Comparison of ENCODE assay signal across 25 cellular contexts in genomic region chr21:7933923-7934322, GRCh38.
"Had no signal": no experiment of that assay in that cellular context is flagged by ENCODE, and none has a peak within 500 bp of the region (broad histone marks: within the 10 kb centered on the region; RNA-seq: fewer than 3 reads in every experiment).

No MANE protein-coding gene starts in this region.

- H3K4me3 ChIP-seq: colonic mucosa, esophagus squamous epithelium, gastrocnemius medialis, heart right ventricle, left lung, lower lobe of right lung had no signal

- H3K27ac ChIP-seq: colonic mucosa, epithelial cell of prostate, esophagus squamous epithelium, gastrocnemius medialis, heart right ventricle, left lung, lower lobe of right lung had no signal

- H3K27me3 ChIP-seq: colonic mucosa, esophagus squamous epithelium, gastrocnemius medialis, heart right ventricle, left lung had no signal

- H3K4me3 Mint-ChIP-seq: dendritic cell treated with granulocyte-macrophage colony-stimulating factor and Interleukin-4, amounts not matched to agents 40 ng/mL and 50 ng/mL, for 4 days; naive thymus-derived CD4-positive, alpha-beta T cell had no signal

- H3K4me1 ChIP-seq: colonic mucosa, esophagus squamous epithelium, gastrocnemius medialis, heart right ventricle, left lung, lower lobe of right lung had no signal

- H3K27me3 Mint-ChIP-seq: dendritic cell treated with granulocyte-macrophage colony-stimulating factor and Interleukin-4, amounts not matched to agents 40 ng/mL and 50 ng/mL, for 4 days; naive thymus-derived CD4-positive, alpha-beta T cell had no signal

- DNase-seq: colonic mucosa; cortex of kidney; effector CD4-positive, alpha-beta T cell; effector memory CD4-positive, alpha-beta T cell; erythroblast; esophagus squamous epithelium; foreskin fibroblast; foreskin melanocyte; gastrocnemius medialis; glutamatergic neuron; head of caudate nucleus; heart right ventricle; hippocampal formation; left cardiac atrium; left lung; lower lobe of right lung; mesenchymal stem cell; midbrain; naive thymus-derived CD4-positive, alpha-beta T cell had no signal

- H3K9me3 Mint-ChIP-seq: dendritic cell treated with granulocyte-macrophage colony-stimulating factor and Interleukin-4, amounts not matched to agents 40 ng/mL and 50 ng/mL, for 4 days had no signal

- FAIRE-seq: endometrium, islet of Langerhans, keratinocyte had no signal

- H3K27ac Mint-ChIP-seq: dendritic cell treated with granulocyte-macrophage colony-stimulating factor and Interleukin-4, amounts not matched to agents 40 ng/mL and 50 ng/mL, for 4 days; naive thymus-derived CD4-positive, alpha-beta T cell had no signal

- ATAC-seq: esophagus mucosa; gastrocnemius medialis; heart right ventricle; left cardiac atrium; left lung; lower lobe of right lung; naive thymus-derived CD4-positive, alpha-beta T cell had no signal

- H3K36me3 ChIP-seq: colonic mucosa, esophagus squamous epithelium, gastrocnemius medialis, heart right ventricle, left lung, lower lobe of right lung had no signal
